12 cellular contexts compared by ENCODE assay signal in genomic region chr7:2803342-2803692, GRCh38. TPM values are rescaled to one million over a fixed set of nuclear protein-coding genes. Genes with fewer than 3 reads are reported as not detected.
DNase-seq lines count a peak whose midpoint lies in the region; ATAC-seq, FAIRE-seq and TF ChIP-seq lines count a peak whose summit lies in the region.
"Had no signal": no experiment of that assay in that cellular context is flagged by ENCODE, and none has a peak within 500 bp of the region (broad histone marks: within the 10 kb centered on the region; RNA-seq: fewer than 3 reads in every experiment).

No MANE protein-coding gene starts in this region.

- BruUV-seq in MCF 10A (replicated peaks; lab: Mats Ljungman, UMichigan): no TSS peak
- no TSS peak for BruUV-seq in mammary epithelial cell (replicated peaks; lab: Mats Ljungman, UMichigan)

- no peak for TF ChIP-seq POLR2A in GM18505 (IDR thresholded peaks at IDR 0.05; ENCODE audit: borderline replicate concordance, extremely low read depth, insufficient read depth, insufficient read length)

- H3K79me1 ChIP-seq in mesenchymal stem cell (replicated peaks; ENCODE audit: low read length, poor library complexity, severe bottlenecking): peaks cover 3% of the 10 kb centered on the region

- no peaks in the 10 kb centered on the region for H3K9me3 Mint-ChIP-seq in MCF 10A (ENCODE audit: unreplicated experiment)

- DNase-seq in MCF 10A (ENCODE audit: unreplicated experiment): no peak
- DNase-seq in mammary epithelial cell: no peak
- DNase-seq in mesenchymal stem cell: no peak
- DNase-seq in urothelium cell line (ENCODE audit: low spot score): no peak
- DNase-seq in NCI-H2196 treated with DMSO at 0.1 percent for 48 hours (lab: John Stamatoyannopoulos, UW; ENCODE audit: unreplicated experiment): no peak
- DNase-seq: ACHN; amygdala; stimulated activated naive B cell treated with anti-CD40 and anti-IgM and Interleukin-4, amounts not matched to agents 10 μg/mL and 1 μg/mL and 100 μg/mL, for 72 hours had no signal

- no peak overlapping the region for H3K4me3 Mint-ChIP-seq in MCF 10A (ENCODE audit: unreplicated experiment)
- H3K4me3 Mint-ChIP-seq: stimulated activated naive B cell treated with anti-CD40 and anti-IgM and Interleukin-4, amounts not matched to agents 10 μg/mL and 1 μg/mL and 100 μg/mL, for 72 hours had no signal

- H4K8ac ChIP-seq in mesenchymal stem cell (ENCODE audit: low read length): peak overlapping the region; percentile 92

- H3K4me2 ChIP-seq in mammary epithelial cell (ENCODE audit: insufficient read depth, low read depth, low read length) (no peak overlapping the region), mesenchymal stem cell (ENCODE audit: low read length, poor library complexity, severe bottlenecking) (no peak overlapping the region)

- H2BK12ac ChIP-seq in mesenchymal stem cell (ENCODE audit: low read length in 2 of 2): peak overlapping the region; percentile 31 to 64

- H3K27me3 ChIP-seq in mammary epithelial cell (ENCODE audit: insufficient read depth, low read length) (no peaks in the 10 kb centered on the region), mesenchymal stem cell (ENCODE audit: control insufficient read depth in 1 of 2, insufficient read depth in 1 of 2, low read length in 2 of 2) (no peaks in the 10 kb centered on the region)

- POLR2A ChIA-PET in MCF 10A (lab: Yijun Ruan, JAX): interaction anchor here (0.6 to 1.8 kb wide), 7 partner anchors 8 to 45 kb away, joined by 3 to 7 read pairs (median 4); no protein-coding TSS in a partner anchor

- ATAC-seq in HG03460 (IDR thresholded peaks at IDR 0.05; ENCODE audit: unreplicated experiment): no peak
- no peak for ATAC-seq in GM18505 (IDR thresholded peaks at IDR 0.05; ENCODE audit: unreplicated experiment)
- ATAC-seq: stimulated activated naive B cell treated with anti-CD40 and anti-IgM and Interleukin-4, amounts not matched to agents 10 μg/mL and 1 μg/mL and 100 μg/mL, for 72 hours had no signal

- H4K91ac ChIP-seq in mesenchymal stem cell (ENCODE audit: low read length): peak overlapping the region; percentile 91

- H2AK5ac ChIP-seq in mesenchymal stem cell (ENCODE audit: low read length, severe bottlenecking): peak overlapping the region; percentile 7

- in situ Hi-C loops in mammary epithelial cell (cut with MboI; ENCODE audit: low sequenced_read_pairs in 2 of 2): no loop called here

- FAIRE-seq in urothelium cell line (lab: Jason Lieb, UNC): peak; percentile 84
- FAIRE-seq: endometrium had no signal

- H3K23ac ChIP-seq in mesenchymal stem cell (ENCODE audit: low read length in 2 of 2): peak overlapping the region in 1 of 2 experiments; percentile 92

- H2AFZ ChIP-seq in mammary epithelial cell (ENCODE audit: low read depth, low read length): no peak overlapping the region
- no peak overlapping the region for H2AFZ ChIP-seq in mesenchymal stem cell (ENCODE audit: low read depth, low read length)

- H3K27me3 Mint-ChIP-seq in MCF 10A (ENCODE audit: insufficient read depth, unreplicated experiment): no peaks in the 10 kb centered on the region
- H3K27me3 Mint-ChIP-seq: stimulated activated naive B cell treated with anti-CD40 and anti-IgM and Interleukin-4, amounts not matched to agents 10 μg/mL and 1 μg/mL and 100 μg/mL, for 72 hours had no signal

- peaks cover 34% of the 10 kb centered on the region for H3K4me1 Mint-ChIP-seq in MCF 10A (ENCODE audit: insufficient read depth, unreplicated experiment)

- TF ChIP-seq CTCF in MCF 10A (IDR thresholded peaks at IDR 0.05; ENCODE audit: unreplicated experiment) (no peak), mammary epithelial cell (conservative IDR thresholded peaks at IDR 0.05 in 1 of 2, IDR thresholded peaks at IDR 0.05 in 1 of 2; ENCODE audit: extremely low read depth in 1 of 2, insufficient read depth in 1 of 2, low read depth in 1 of 2, low read length in 2 of 2) (no peak)

- dilution Hi-C loops in mammary epithelial cell (cut with HindIII; ENCODE audit: low sequenced_read_pairs): loop anchor here (10.0 kb wide), 1 partner anchor 61 kb away; no protein-coding TSS in a partner anchor

- H4K20me1 ChIP-seq in mammary epithelial cell (ENCODE audit: insufficient read depth, low read length): peaks cover 2% of the 10 kb centered on the region

- no peaks in the 10 kb centered on the region for H3K36me3 Mint-ChIP-seq in MCF 10A (ENCODE audit: insufficient read depth, unreplicated experiment)

- H3K4me3 ChIP-seq in mammary epithelial cell (replicated peaks in 1 of 3; ENCODE audit: insufficient read depth in 1 of 3, low read depth in 2 of 3, low read length in 3 of 3): no peak overlapping the region
- H3K4me3 ChIP-seq in mesenchymal stem cell (ENCODE audit: insufficient read depth in 1 of 2, low read depth in 1 of 2, low read length in 2 of 2): peak overlapping the region in 1 of 2 experiments; percentile 61

- H3K27ac Mint-ChIP-seq in MCF 10A (ENCODE audit: low read depth, unreplicated experiment): peak overlapping the region; percentile 24

- H3K4me1 ChIP-seq in mammary epithelial cell (ENCODE audit: insufficient read depth, low read length) (peaks cover 13% of the 10 kb centered on the region), mesenchymal stem cell (ENCODE audit: control insufficient read depth, insufficient read depth, low read depth, low read length) (peaks cover 25% of the 10 kb centered on the region)

- peak overlapping the region; percentile 58 for H2BK120ac ChIP-seq in mesenchymal stem cell (ENCODE audit: low read depth, low read length)

- H3K36me3 ChIP-seq in mammary epithelial cell (ENCODE audit: insufficient read depth, low read length) (no peaks in the 10 kb centered on the region), mesenchymal stem cell (ENCODE audit: control insufficient read depth in 1 of 2, insufficient read depth in 2 of 2, low read depth in 1 of 2, low read length in 2 of 2) (peaks cover 0 to 3% of the 10 kb centered on the region in 2 experiments)

- no peaks in the 10 kb centered on the region for H3K9me3 ChIP-seq in mammary epithelial cell (replicated peaks; ENCODE audit: insufficient read depth, low read length)
- no peaks in the 10 kb centered on the region for H3K9me3 ChIP-seq in mesenchymal stem cell (ENCODE audit: control insufficient read depth, low read length)

- H3K18ac ChIP-seq in mesenchymal stem cell (ENCODE audit: low read depth in 1 of 2, low read length in 2 of 2): peak overlapping the region; percentile 63 to 91

- peak overlapping the region in 1 of 2 experiments; percentile 91 for H3K14ac ChIP-seq in mesenchymal stem cell (ENCODE audit: low read length in 2 of 2)

- intact Hi-C loops in MCF 10A (cut with micrococcal nuclease): no loop called here
- intact Hi-C loops in mammary epithelial cell (cut with micrococcal nuclease): no loop called here

- WGBS in mammary epithelial cell (ENCODE audit: low coverage, missing lambda C conversion rate): 0% methylated on average over 1 of the region's 2 CpGs
- 29% methylated on average over 2 of the region's 2 CpGs for WGBS in mesenchymal stem cell

- peak overlapping the region; percentile 12 to 79 for H3K4ac ChIP-seq in mesenchymal stem cell (ENCODE audit: low read depth in 1 of 2, low read length in 2 of 2)

- no peak overlapping the region for H2BK5ac ChIP-seq in mesenchymal stem cell (ENCODE audit: low read depth, low read length, poor library complexity, severe bottlenecking)

- H3K9ac ChIP-seq in mammary epithelial cell (ENCODE audit: insufficient read depth, low read length) (no peak overlapping the region), mesenchymal stem cell (ENCODE audit: low read length) (peak overlapping the region; percentile 78)

- H2BK15ac ChIP-seq in mesenchymal stem cell (ENCODE audit: low read depth, poor library complexity, severe bottlenecking): peak overlapping the region; percentile 44

- H3K27ac ChIP-seq in mammary epithelial cell (ENCODE audit: insufficient read depth, low read depth, low read length) (no peak overlapping the region), cingulate gyrus (ENCODE audit: low read depth, low read length) (peak overlapping the region; percentile 10), mesenchymal stem cell (ENCODE audit: low read length, poor library complexity, severe bottlenecking) (peak overlapping the region; percentile 80)

- CTCF ChIA-PET in MCF 10A (lab: Yijun Ruan, JAX): no interaction called here
- CTCF ChIA-PET in mammary epithelial cell (lab: Charles Lee; ENCODE audit: low non-redundant PET): no interaction called here

- H3K79me2 ChIP-seq in mammary epithelial cell (ENCODE audit: insufficient read depth, low read length): peaks cover 95% of the 10 kb centered on the region

RNA-seq across cellular contexts. Expression of gene GNA12, which starts 40.8 kb away (rescaled TPM):
- total RNA-seq in MCF 10A (2022): 36.2 and 38.6 TPM in 2 replicates
- total RNA-seq in mammary epithelial cell: 10 to 100 TPM; 26.2 to 46.0 TPM
- polyA plus RNA-seq in mammary epithelial cell: 67.7 TPM
- 60.6 TPM for polyA minus RNA-seq in mammary epithelial cell
- 78.8 TPM for polyA plus RNA-seq in mesenchymal stem cell (2013, experiment 1 of 2)
- 79.8 TPM for polyA plus RNA-seq in mesenchymal stem cell (2013, experiment 2 of 2)
